In genomic region chr1:50976111-50976889, GRCh38 we compare ENCODE assay signal across 8 cellular contexts. TPM values are rescaled to one million over a fixed set of nuclear protein-coding genes. Genes with fewer than 3 reads are reported as not detected.
DNase-seq lines count a peak whose midpoint lies in the region; ATAC-seq, FAIRE-seq and TF ChIP-seq lines count a peak whose summit lies in the region.

No MANE protein-coding gene starts in this region.

- H3K4me3 ChIP-seq in keratinocyte (ENCODE audit: control insufficient read depth in 2 of 3, extremely low read depth in 1 of 3, insufficient read depth in 2 of 3, low read depth in 1 of 3, low read length in 3 of 3): peak overlapping the region in 1 of 3 experiments; percentile 76
- peak overlapping the region; percentile 80 for H3K4me3 ChIP-seq in thymus (ENCODE audit: low read length)

- H3K27ac ChIP-seq in keratinocyte (ENCODE audit: control insufficient read depth, insufficient read depth, low read length) (no peak overlapping the region), thymus (ENCODE audit: low read depth) (no peak overlapping the region)

- H3K36me3 Mint-ChIP-seq in activated naive CD4-positive, alpha-beta T cell treated with anti-CD3 and anti-CD28 coated beads, Interleukin-2, amount 10 ng/mL, durations not matched to agents 7 days and 5 days: peaks cover 42% of the 10 kb centered on the region

- peak overlapping the region; percentile 78 for H3K4me3 Mint-ChIP-seq in activated naive CD4-positive, alpha-beta T cell treated with anti-CD3 and anti-CD28 coated beads, Interleukin-2, amount 10 ng/mL, durations not matched to agents 7 days and 5 days

- H3K4me1 Mint-ChIP-seq in activated naive CD4-positive, alpha-beta T cell treated with anti-CD3 and anti-CD28 coated beads, Interleukin-2, amount 10 ng/mL, durations not matched to agents 7 days and 5 days: peaks cover 55% of the 10 kb centered on the region

- 47% methylated on average over 19 of the region's 19 CpGs for WGBS in thymus

- no peaks in the 10 kb centered on the region for H3K79me2 ChIP-seq in keratinocyte (ENCODE audit: control insufficient read depth, insufficient read depth, low read length)

- H3K9ac ChIP-seq in keratinocyte (ENCODE audit: control insufficient read depth, extremely low read depth, insufficient read depth, low read length): no peak overlapping the region

- H3K27me3 Mint-ChIP-seq in activated naive CD4-positive, alpha-beta T cell treated with anti-CD3 and anti-CD28 coated beads, Interleukin-2, amount 10 ng/mL, durations not matched to agents 7 days and 5 days: peaks cover 34% of the 10 kb centered on the region

- no peaks in the 10 kb centered on the region for H4K20me1 ChIP-seq in keratinocyte (ENCODE audit: control insufficient read depth, extremely low read depth, insufficient read depth, low read length)

- dilution Hi-C loops in keratinocyte (cut with MboI; ENCODE audit: extremely low pct_ligation_motif_present, low sequenced_read_pairs): no loop called here

- H3K27ac Mint-ChIP-seq in activated naive CD4-positive, alpha-beta T cell treated with anti-CD3 and anti-CD28 coated beads, Interleukin-2, amount 10 ng/mL, durations not matched to agents 7 days and 5 days: peak overlapping the region; percentile 30

- no peaks in the 10 kb centered on the region for H3K9me3 ChIP-seq in keratinocyte (ENCODE audit: control insufficient read depth, low read depth, low read length)
- H3K9me3 ChIP-seq in thymus (ENCODE audit: control insufficient read depth): no peaks in the 10 kb centered on the region

- H3K36me3 ChIP-seq in keratinocyte (ENCODE audit: control insufficient read depth in 2 of 2, extremely low read depth in 1 of 2, insufficient read depth in 2 of 2, low read length in 2 of 2) (no peaks in the 10 kb centered on the region), thymus (ENCODE audit: control insufficient read depth, insufficient read depth) (no peaks in the 10 kb centered on the region)

- DNase-seq in ACHN: peak; percentile 45
- DNase-seq in NCI-H146 (lab: John Stamatoyannopoulos, UW): peak; percentile 79
- peak; percentile 21 for DNase-seq in activated naive CD4-positive, alpha-beta T cell treated with anti-CD3 and anti-CD28 coated beads, Interleukin-2, amount 10 ng/mL, durations not matched to agents 7 days and 5 days
- DNase-seq in keratinocyte (ENCODE audit: low read depth, low spot score): no peak
- no peak for DNase-seq in stimulated activated CD4-positive, alpha-beta T cell treated with anti-CD3 and anti-CD28 coated beads, Interleukin-12 subunit alpha, Interleukin-12 subunit beta, amount 100 ng/mL, for 4 hours
- DNase-seq in central memory CD4-positive, alpha-beta T cell: no peak

- no peak for TF ChIP-seq CTCF in keratinocyte (optimal IDR thresholded peaks at IDR 0.05 in 1 of 3, IDR thresholded peaks at IDR 0.05 in 1 of 3, conservative IDR thresholded peaks at IDR 0.05 in 1 of 3; ENCODE audit: extremely low read depth in 1 of 3, insufficient read depth in 2 of 3, low read length in 3 of 3)

- in situ Hi-C loops in ACHN (cut with HindIII; ENCODE audit: low pct_ligation_motif_present, low pct_unique_long_range_greater_than_20kb, low sequenced_read_pairs): no loop called here

- no peaks in the 10 kb centered on the region for H3K9me1 ChIP-seq in keratinocyte (ENCODE audit: control insufficient read depth, extremely low read depth, insufficient read depth, low read length)

- H3K4me2 ChIP-seq in keratinocyte (ENCODE audit: control insufficient read depth, extremely low read depth, insufficient read depth, low read depth, low read length): peak overlapping the region; percentile 95

- no peaks in the 10 kb centered on the region for H3K27me3 ChIP-seq in keratinocyte (ENCODE audit: control insufficient read depth, extremely low read depth, insufficient read depth, low read length)
- no peaks in the 10 kb centered on the region for H3K27me3 ChIP-seq in thymus (ENCODE audit: control insufficient read depth, insufficient read depth)

- CTCF ChIA-PET in activated naive CD4-positive, alpha-beta T cell treated with anti-CD3 and anti-CD28 coated beads, Interleukin-2, amount 10 ng/mL, durations not matched to agents 7 days and 5 days (lab: Charles Lee): interaction anchor here (1.9 kb wide), 1 partner anchor 8 kb away, joined by 8 read pairs; no protein-coding TSS in a partner anchor

- peak; percentile 29 for FAIRE-seq in keratinocyte (lab: Jason Lieb, UNC)

- peak; percentile 7 for ATAC-seq in GM19395 (IDR thresholded peaks at IDR 0.05; ENCODE audit: unreplicated experiment)

- H3K4me1 ChIP-seq in keratinocyte (ENCODE audit: control insufficient read depth, extremely low read depth, insufficient read depth, low read length) (peaks cover 14% of the 10 kb centered on the region), thymus (ENCODE audit: control insufficient read depth, insufficient read depth, low read length) (peaks cover 4% of the 10 kb centered on the region)

- H3K9me3 Mint-ChIP-seq in activated naive CD4-positive, alpha-beta T cell treated with anti-CD3 and anti-CD28 coated beads, Interleukin-2, amount 10 ng/mL, durations not matched to agents 7 days and 5 days: no peaks in the 10 kb centered on the region

- peak overlapping the region; percentile 87 for H2AFZ ChIP-seq in keratinocyte (ENCODE audit: control insufficient read depth, low read length)

RNA-seq across cellular contexts. Expression of gene CDKN2C, which starts 6.3 kb away (rescaled TPM):
- polyA plus RNA-seq in keratinocyte (0.31 to 1.9 TPM (median 1.3 TPM) in 3 replicates), thymus (24.2 TPM)
- polyA plus RNA-seq in keratinocyte (2011; ENCODE audit: low read depth): 0.22 TPM
- polyA plus RNA-seq in keratinocyte (2011; cell fraction: cytosol; rRNA removed): 0.39 and 0.49 TPM in 2 replicates
- 0.24 and 0.32 TPM in 2 replicates for polyA plus RNA-seq in keratinocyte (2011; cell fraction: nucleus; rRNA removed)
- 0.56 and 1.7 TPM in 2 replicates for polyA plus RNA-seq in keratinocyte (2012; ENCODE audit: low replicate concordance)
- polyA minus RNA-seq in keratinocyte: 0.49 to 1.2 TPM in 2 of 3 replicates, not detected in the other
- polyA minus RNA-seq in keratinocyte (2011; cell fraction: cytosol; rRNA and poly(A)+ RNA removed): 2.1 TPM
- polyA minus RNA-seq in keratinocyte (2011; cell fraction: nucleus; rRNA and poly(A)+ RNA removed): 0.31 and 0.32 TPM in 2 replicates

RNA-seq across cellular contexts. Expression of gene FAF1, which starts 16.2 kb away (rescaled TPM):
- polyA plus RNA-seq in keratinocyte: 18.6 to 33.1 TPM (median 21.1 TPM) in 3 replicates
- polyA plus RNA-seq in keratinocyte (2011; ENCODE audit: low read depth): 45.0 TPM
- polyA plus RNA-seq in keratinocyte (2011; cell fraction: cytosol; rRNA removed): 23.1 and 33.9 TPM in 2 replicates
- 16.0 and 18.3 TPM in 2 replicates for polyA plus RNA-seq in keratinocyte (2011; cell fraction: nucleus; rRNA removed)
- polyA plus RNA-seq in keratinocyte (2012; ENCODE audit: low replicate concordance): 37.6 and 45.9 TPM in 2 replicates
- polyA minus RNA-seq in keratinocyte: 5.6 to 62.2 TPM (median 23.3 TPM) in 3 replicates
- 12.7 TPM for polyA minus RNA-seq in keratinocyte (2011; cell fraction: cytosol; rRNA and poly(A)+ RNA removed)
- 16.0 and 44.8 TPM in 2 replicates for polyA minus RNA-seq in keratinocyte (2011; cell fraction: nucleus; rRNA and poly(A)+ RNA removed)
- polyA plus RNA-seq in thymus: 39.1 TPM

Comparison
In these comparisons a context has a peak if more than half of its experiments do, and no peak if none do; other contexts are left out.
1. DNase-seq: peak in ACHN (single experiment), NCI-H146 (single experiment) and activated naive CD4-positive, alpha-beta T cell treated with anti-CD3 and anti-CD28 coated beads, Interleukin-2, amount 10 ng/mL, durations not matched to agents 7 days and 5 days (single experiment); none in keratinocyte (single experiment), stimulated activated CD4-positive, alpha-beta T cell treated with anti-CD3 and anti-CD28 coated beads, Interleukin-12 subunit alpha, Interleukin-12 subunit beta, amount 100 ng/mL, for 4 hours (single experiment) and central memory CD4-positive, alpha-beta T cell (single experiment).